In genomic region chr14:51595831-51596472, GRCh38 we compare ENCODE assay signal across 19 cellular contexts.
"Had no signal": no experiment of that assay in that cellular context is flagged by ENCODE, and none has a peak within 500 bp of the region (broad histone marks: within the 10 kb centered on the region; RNA-seq: fewer than 3 reads in every experiment).

No MANE protein-coding gene starts in this region.

- H3K4me1 ChIP-seq: vagina had no signal

- H3K9me3 ChIP-seq: adrenal gland, tibial nerve, vagina had no signal

- ATAC-seq: activated CD4-positive, CD25-positive, alpha-beta regulatory T cell treated with anti-CD3 and anti-CD28 coated beads, Interleukin-2, amount 50 U/mL, for 24 hours had no signal

- H3K4me3 ChIP-seq: adrenal gland, skin epidermis, tibial nerve, vagina had no signal

- H3K27ac Mint-ChIP-seq: activated naive CD4-positive, alpha-beta T cell treated with anti-CD3 and anti-CD28 coated beads, Interleukin-2, amount 50 U/mL, for 24 hours; activated T-cell treated with anti-CD3 and anti-CD28 coated beads, Interleukin-2, amount 50 U/mL, for 24 hours had no signal

- H3K9me3 Mint-ChIP-seq: activated naive CD4-positive, alpha-beta T cell treated with anti-CD3 and anti-CD28 coated beads, Interleukin-2, amount 50 U/mL, for 24 hours; activated T-cell treated with anti-CD3 and anti-CD28 coated beads, Interleukin-2, amount 50 U/mL, for 24 hours had no signal

- DNase-seq: activated effector memory CD4-positive, alpha-beta T cell treated with Interleukin-2 at 50 U/mL for 16 hours; activated T-cell treated with anti-CD3 and anti-CD28 coated beads, Interleukin-2, amount 50 U/mL, for 24 hours; adrenal gland; caudate nucleus; cortex of kidney; effector CD4-positive, alpha-beta T cell; foreskin fibroblast; glutamatergic neuron; hypothalamus; posterior cingulate gyrus; stimulated activated CD4-positive, alpha-beta T cell treated with anti-CD3 and anti-CD28 coated beads, Interleukin-4, amount 100 ng/mL, for 4 hours; stimulated activated naive CD4-positive, alpha-beta T cell treated with Interleukin-2 at 50 U/mL for 16 hours; substantia nigra; T-helper 9 cell had no signal

- H3K36me3 ChIP-seq: adrenal gland, tibial nerve, vagina had no signal

- H3K36me3 Mint-ChIP-seq: activated naive CD4-positive, alpha-beta T cell treated with anti-CD3 and anti-CD28 coated beads, Interleukin-2, amount 50 U/mL, for 24 hours had no signal

- H3K27me3 ChIP-seq: adrenal gland, tibial nerve, vagina had no signal

- H3K27ac ChIP-seq: adrenal gland, skin epidermis, tibial nerve, vagina had no signal

- H3K4me3 Mint-ChIP-seq: activated naive CD4-positive, alpha-beta T cell treated with anti-CD3 and anti-CD28 coated beads, Interleukin-2, amount 50 U/mL, for 24 hours; activated T-cell treated with anti-CD3 and anti-CD28 coated beads, Interleukin-2, amount 50 U/mL, for 24 hours had no signal
